In the genomic region with DNA sequence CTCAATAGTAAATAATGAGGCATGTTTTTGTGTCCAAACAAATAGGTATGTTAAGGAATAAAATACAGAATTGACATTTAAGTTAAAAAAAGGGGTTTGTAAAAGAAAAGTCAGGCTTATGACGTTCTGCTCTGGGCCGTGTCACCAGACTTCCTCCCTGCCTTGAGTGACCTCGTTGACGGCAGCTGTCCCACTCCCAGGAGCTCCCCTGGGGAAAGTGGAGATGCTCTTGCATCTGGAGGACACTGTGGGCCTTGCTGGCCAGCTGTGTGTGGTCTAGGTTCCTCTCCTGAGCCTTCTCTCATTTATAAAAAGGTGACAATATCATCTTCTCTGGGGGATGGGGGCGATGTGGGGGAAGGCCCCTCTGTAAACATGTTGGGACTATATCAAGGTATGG, we compare ENCODE assay signal across 19 cellular contexts.
"Had no signal": no experiment of that assay in that cellular context is flagged by ENCODE, and none has a peak within 500 bp of the region (broad histone marks: within the 10 kb centered on the region; RNA-seq: fewer than 3 reads in every experiment).

No MANE protein-coding gene starts in this region.

- H3K9me3 Mint-ChIP-seq: nephron had no signal

- DNase-seq: effector memory CD4-positive, alpha-beta T cell; heart left ventricle; hippocampal formation; mucosa of descending colon; psoas muscle; sigmoid colon; stimulated activated CD4-positive, alpha-beta T cell treated with anti-CD3 and anti-CD28 coated beads, Interleukin-2, amount 100 ng/mL, for 24 hours; stimulated activated CD4-positive, alpha-beta T cell treated with anti-CD3 and anti-CD28 coated beads, Interleukin-4, amount 100 ng/mL, for 4 hours; stimulated activated naive CD4-positive, alpha-beta T cell; stomach; substantia nigra; transverse colon had no signal

- H3K9me3 ChIP-seq: heart left ventricle, mucosa of descending colon, neutrophil, psoas muscle, sigmoid colon, stomach, thoracic aorta, transverse colon had no signal

- H3K27ac ChIP-seq: heart left ventricle, neutrophil, psoas muscle, sigmoid colon, skin epidermis, stomach, thoracic aorta, transverse colon had no signal

- H3K27ac Mint-ChIP-seq: nephron had no signal

- H3K27me3 ChIP-seq: sigmoid colon, stomach, transverse colon had no signal

- H3K4me3 ChIP-seq: heart left ventricle, mucosa of descending colon, psoas muscle, sigmoid colon, skin epidermis, stomach, thoracic aorta, transverse colon had no signal

- H3K4me1 ChIP-seq: psoas muscle, transverse colon had no signal

- FAIRE-seq: endometrium, frontal cortex, islet of Langerhans had no signal

- H3K4me3 Mint-ChIP-seq: nephron had no signal

- H3K36me3 ChIP-seq: heart left ventricle, neutrophil, sigmoid colon, stomach, thoracic aorta, transverse colon had no signal
